Comparison of ENCODE assay signal across 8 cellular contexts in the genomic region with DNA sequence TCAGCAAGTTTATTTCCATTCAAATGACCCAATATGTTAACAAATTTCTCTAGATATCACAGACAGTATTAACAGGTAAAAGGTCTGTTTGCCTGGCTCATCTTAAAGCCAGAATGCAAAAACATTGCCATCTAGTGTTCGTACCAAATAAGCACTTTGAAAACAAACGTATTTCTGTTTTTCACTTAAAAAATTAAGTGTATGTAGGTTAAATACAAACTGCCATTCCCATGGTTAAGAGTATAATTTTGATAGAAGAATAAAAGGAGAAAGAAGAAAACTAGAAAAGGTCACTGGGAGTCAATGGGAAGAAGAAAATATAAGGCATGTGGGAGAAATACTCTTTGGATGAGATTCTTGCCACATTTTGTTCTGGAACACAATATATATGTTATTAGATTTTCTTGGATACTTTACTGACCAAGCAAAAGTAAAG. TPM values are rescaled to one million over a fixed set of nuclear protein-coding genes. Genes with fewer than 3 reads are reported as not detected.
DNase-seq lines count a peak whose midpoint lies in the region; ATAC-seq, FAIRE-seq and TF ChIP-seq lines count a peak whose summit lies in the region.

No MANE protein-coding gene starts in this region.

- no peaks in the 10 kb centered on the region for H3K4me1 Mint-ChIP-seq in activated CD8-positive, alpha-beta T cell treated with anti-CD3 and anti-CD28 coated beads for 36 hours (ENCODE audit: low read depth)
- H3K4me1 Mint-ChIP-seq in activated CD8-positive, alpha-beta T cell treated with anti-CD3 and anti-CD28 coated beads, Interleukin-2, amount 10 ng/mL, durations not matched to agents 7 days and 5 days (ENCODE audit: low read depth), result peaks cover 1% of the 10 kb centered on the region
- H3K4me1 Mint-ChIP-seq in activated naive CD8-positive, alpha-beta T cell treated with anti-CD3 and anti-CD28 coated beads for 36 hours, result peaks cover 3% of the 10 kb centered on the region

- intact Hi-C loops in activated CD8-positive, alpha-beta T cell treated with anti-CD3 and anti-CD28 coated beads for 36 hours (cut with micrococcal nuclease), result no loop called here
- intact Hi-C loops in K562 (cut with micrococcal nuclease) (loop anchor here (1.0 to 10.0 kb wide), 6 partner anchors 50 to 710 kb away; no protein-coding TSS in a partner anchor), aorta (cut with DNase I) (loop anchor here (5.0 to 10.0 kb wide), 2 partner anchors 632 to 635 kb away; no protein-coding TSS in a partner anchor)

- in situ Hi-C loops in K562 (cut with MboI), result loop anchor here (5.0 to 10.0 kb wide), 2 partner anchors 162 to 585 kb away; no protein-coding TSS in a partner anchor

- TF ChIP-seq RAD21 in K562 (CRISPR knock-in tag; conservative IDR thresholded peaks at IDR 0.05 in 1 of 2, IDR thresholded peaks at IDR 0.05 in 1 of 2), result peak; percentile 88 to 91

- ATAC-seq in activated CD8-positive, alpha-beta T cell treated with anti-CD3 and anti-CD28 coated beads for 36 hours, result no peak
- no peak for ATAC-seq in activated CD8-positive, alpha-beta T cell treated with anti-CD3 and anti-CD28 coated beads, Interleukin-2, amount 10 ng/mL, durations not matched to agents 7 days and 5 days
- ATAC-seq in K562 (peak; percentile 72; the same call in 2 of the 3 replicates), aorta (ENCODE audit: low FRiP score) (no peak)

- H3K9me3 ChIP-seq in K562 (replicated peaks; ENCODE audit: control insufficient read depth, insufficient read depth, low read depth, low read length) (no peaks in the 10 kb centered on the region), aorta (ENCODE audit: control insufficient read depth, low read length) (no peaks in the 10 kb centered on the region)

- peak; percentile 48 for FAIRE-seq in K562 (lab: Jason Lieb, UNC)

- no peak for TF ChIP-seq EP300 in K562 (IDR thresholded peaks at IDR 0.05; ENCODE audit: low read length)

- POLR2A ChIA-PET in activated CD8-positive, alpha-beta T cell treated with anti-CD3 and anti-CD28 coated beads for 36 hours (lab: Charles Lee), result no interaction called here
- POLR2A ChIA-PET in activated CD8-positive, alpha-beta T cell treated with anti-CD3 and anti-CD28 coated beads, Interleukin-2, amount 10 ng/mL, durations not matched to agents 7 days and 5 days (lab: Charles Lee), result no interaction called here
- POLR2A ChIA-PET in K562 (lab: Yijun Ruan, JAX), result no interaction called here

- H3K79me2 ChIP-seq in K562 (ENCODE audit: control insufficient read depth, insufficient read depth, low read length), result peaks cover 4% of the 10 kb centered on the region; the same call in 1 of the 3 replicates

- peak; percentile 69 for TF ChIP-seq CTCF in activated CD8-positive, alpha-beta T cell treated with anti-CD3 and anti-CD28 coated beads for 36 hours (IDR thresholded peaks at IDR 0.05)
- TF ChIP-seq CTCF in K562 (IDR thresholded peaks at IDR 0.05 in 2 of 3, conservative IDR thresholded peaks at IDR 0.05 in 1 of 3; ENCODE audit: insufficient read depth in 2 of 3, low read depth in 1 of 3, low read length in 3 of 3), result peak; percentile 54 to 75 (median 56)

- no peak overlapping the region for H3K9ac ChIP-seq in K562 (ENCODE audit: insufficient read depth in 1 of 2, low read depth in 2 of 2, low read length in 2 of 2)

- no peaks in the 10 kb centered on the region for H3K27me3 Mint-ChIP-seq in activated CD8-positive, alpha-beta T cell treated with anti-CD3 and anti-CD28 coated beads for 36 hours
- no peaks in the 10 kb centered on the region for H3K27me3 Mint-ChIP-seq in activated CD8-positive, alpha-beta T cell treated with anti-CD3 and anti-CD28 coated beads, Interleukin-2, amount 10 ng/mL, durations not matched to agents 7 days and 5 days (ENCODE audit: low read depth)
- H3K27me3 Mint-ChIP-seq in activated naive CD8-positive, alpha-beta T cell treated with anti-CD3 and anti-CD28 coated beads for 36 hours, result no peaks in the 10 kb centered on the region

- no TSS peak for BruUV-seq in K562 (replicated peaks; lab: Mats Ljungman, UMichigan)

- 2% methylated on average over 2 of the region's 2 CpGs for whole genome bisulfite sequencing in K562 (ENCODE audit: insufficient coverage, low coverage, missing lambda C conversion rate)
- 23 to 30% methylated on average over 2 of the region's 2 CpGs for whole genome bisulfite sequencing in aorta, 2 donors

- H3K9me3 Mint-ChIP-seq in activated CD8-positive, alpha-beta T cell treated with anti-CD3 and anti-CD28 coated beads for 36 hours, result no peaks in the 10 kb centered on the region
- no peaks in the 10 kb centered on the region for H3K9me3 Mint-ChIP-seq in activated CD8-positive, alpha-beta T cell treated with anti-CD3 and anti-CD28 coated beads, Interleukin-2, amount 10 ng/mL, durations not matched to agents 7 days and 5 days (ENCODE audit: insufficient read depth)
- H3K9me3 Mint-ChIP-seq in activated naive CD8-positive, alpha-beta T cell treated with anti-CD3 and anti-CD28 coated beads for 36 hours, result peaks cover 1% of the 10 kb centered on the region

- H3K9me1 ChIP-seq in K562 (ENCODE audit: control insufficient read depth, insufficient read depth, low read length), result no peaks in the 10 kb centered on the region

- DNase-seq in activated CD8-positive, alpha-beta T cell treated with anti-CD3 and anti-CD28 coated beads for 36 hours, result no peak
- no peak for DNase-seq in activated CD8-positive, alpha-beta T cell treated with anti-CD3 and anti-CD28 coated beads, Interleukin-2, amount 10 ng/mL, durations not matched to agents 7 days and 5 days
- peak; percentile 58 for DNase-seq in NCI-H2107 treated with DMSO at 0.1 percent for 48 hours (lab: John Stamatoyannopoulos, UW; ENCODE audit: unreplicated experiment)
- peak in 2 of 4 experiments; percentile 22 to 58 for DNase-seq in K562 (ENCODE audit: extremely low read depth in 1 of 4, low spot score in 3 of 4)
- peak; percentile 47 for DNase-seq in midbrain (lab: John Stamatoyannopoulos, UW)
- no peak for DNase-seq in GM19240 (ENCODE audit: insufficient read length, low spot score)
- DNase-seq in aorta, result no peak
- DNase-seq in activated naive CD8-positive, alpha-beta T cell treated with anti-CD3 and anti-CD28 coated beads for 36 hours, result no peak

- no peak overlapping the region for H3K4me3 ChIP-seq in K562
- no peak overlapping the region for H3K4me3 ChIP-seq in aorta (ENCODE audit: low read length in 2 of 2)

- H3K4me1 ChIP-seq in K562 (replicated peaks in 1 of 2; ENCODE audit: control insufficient read depth in 2 of 2, insufficient read depth in 2 of 2, low read length in 2 of 2), result no peaks in the 10 kb centered on the region
- H3K4me1 ChIP-seq in aorta (ENCODE audit: control insufficient read depth in 1 of 2, insufficient read depth in 2 of 2, low read length in 2 of 2), result no peaks in the 10 kb centered on the region

- H3K27me3 ChIP-seq in K562 (ENCODE audit: control insufficient read depth in 2 of 2, insufficient read depth in 2 of 2, low read length in 2 of 2), result no peaks in the 10 kb centered on the region
- no peaks in the 10 kb centered on the region for H3K27me3 ChIP-seq in aorta (ENCODE audit: control insufficient read depth in 1 of 2, insufficient read depth in 2 of 2, low read length in 1 of 2)

- H3K27ac ChIP-seq in K562 (ENCODE audit: extremely low read depth, low read depth, low read length) (no peak overlapping the region), aorta (ENCODE audit: low read depth in 1 of 2, low read length in 2 of 2) (no peak overlapping the region)

- H4K20me1 ChIP-seq in K562 (replicated peaks; ENCODE audit: control insufficient read depth, insufficient read depth, low read length), result no peaks in the 10 kb centered on the region

- H3K36me3 ChIP-seq in K562 (ENCODE audit: control insufficient read depth, insufficient read depth, low read length), result peaks cover 41% of the 10 kb centered on the region; the same call in 2 of the 3 replicates
- H3K36me3 ChIP-seq in aorta (ENCODE audit: control insufficient read depth in 1 of 2, insufficient read depth in 2 of 2, low read length in 1 of 2), result peaks cover 0 to 2% of the 10 kb centered on the region in 2 donors

- CTCF ChIA-PET in activated CD8-positive, alpha-beta T cell treated with anti-CD3 and anti-CD28 coated beads for 36 hours (lab: Charles Lee), result no interaction called here
- CTCF ChIA-PET in activated CD8-positive, alpha-beta T cell treated with anti-CD3 and anti-CD28 coated beads, Interleukin-2, amount 10 ng/mL, durations not matched to agents 7 days and 5 days (lab: Charles Lee), result no interaction called here
- CTCF ChIA-PET in K562 (lab: Yijun Ruan, JAX; ENCODE audit: low intra/inter-chr PET ratio), result interaction anchor here (0.9 to 5.4 kb wide), 5 partner anchors 11 to 636 kb away, joined by 3 to 52 read pairs (median 5); no protein-coding TSS in a partner anchor

- H2AFZ ChIP-seq in K562 (ENCODE audit: low read depth, low read length), result no peak overlapping the region

- no peak overlapping the region for H3K27ac Mint-ChIP-seq in activated CD8-positive, alpha-beta T cell treated with anti-CD3 and anti-CD28 coated beads for 36 hours
- no peak overlapping the region for H3K27ac Mint-ChIP-seq in activated CD8-positive, alpha-beta T cell treated with anti-CD3 and anti-CD28 coated beads, Interleukin-2, amount 10 ng/mL, durations not matched to agents 7 days and 5 days
- no peak overlapping the region for H3K27ac Mint-ChIP-seq in activated naive CD8-positive, alpha-beta T cell treated with anti-CD3 and anti-CD28 coated beads for 36 hours

- TF ChIP-seq POLR2A in K562 (conservative IDR thresholded peaks at IDR 0.05), result no peak

- H3K4me2 ChIP-seq in K562 (ENCODE audit: insufficient read depth, low read length), result no peak overlapping the region

- H3K4me3 Mint-ChIP-seq in activated CD8-positive, alpha-beta T cell treated with anti-CD3 and anti-CD28 coated beads for 36 hours, result no peak overlapping the region
- H3K4me3 Mint-ChIP-seq in activated CD8-positive, alpha-beta T cell treated with anti-CD3 and anti-CD28 coated beads, Interleukin-2, amount 10 ng/mL, durations not matched to agents 7 days and 5 days, result no peak overlapping the region
- H3K4me3 Mint-ChIP-seq in activated naive CD8-positive, alpha-beta T cell treated with anti-CD3 and anti-CD28 coated beads for 36 hours, result no peak overlapping the region

- H3K36me3 Mint-ChIP-seq in activated CD8-positive, alpha-beta T cell treated with anti-CD3 and anti-CD28 coated beads for 36 hours (ENCODE audit: low read depth), result peaks cover 8% of the 10 kb centered on the region
- H3K36me3 Mint-ChIP-seq in activated CD8-positive, alpha-beta T cell treated with anti-CD3 and anti-CD28 coated beads, Interleukin-2, amount 10 ng/mL, durations not matched to agents 7 days and 5 days (ENCODE audit: low read depth), result peaks cover 8% of the 10 kb centered on the region
- peaks cover 17% of the 10 kb centered on the region for H3K36me3 Mint-ChIP-seq in activated naive CD8-positive, alpha-beta T cell treated with anti-CD3 and anti-CD28 coated beads for 36 hours

RNA-seq across cellular contexts. Expression of a gene that starts 51.0 kb away (rescaled TPM):
- 10 to 100 TPM; 22.1 to 26.0 TPM for total RNA-seq in activated CD8-positive, alpha-beta T cell treated with anti-CD3 and anti-CD28 coated beads for 36 hours
- total RNA-seq in activated CD8-positive, alpha-beta T cell treated with anti-CD3 and anti-CD28 coated beads, Interleukin-2, amount 10 ng/mL, durations not matched to agents 7 days and 5 days, result 10 to 100 TPM; 21.2 to 24.8 TPM
- 71.7 and 74.2 TPM in 2 replicates for total RNA-seq in K562 (2011; cell fraction: chromatin; rRNA removed; ENCODE audit: low replicate concordance)
- total RNA-seq in K562 (2011; cell fraction: nucleolus; rRNA removed), result 22.4 and 23.2 TPM in 2 replicates
- 35.6 and 44.9 TPM in 2 replicates for total RNA-seq in K562 (2011; cell fraction: nucleoplasm; rRNA removed)
- total RNA-seq in K562 (2014; rRNA removed), result 38.2 and 42.0 TPM in 2 replicates
- 54.1 and 62.0 TPM in 2 replicates for total RNA-seq in K562 (2014; rRNA removed; fragmentation: Illumina TruSeq; extraction: Trizol)
- total RNA-seq in K562 (2015; rRNA removed; fragmentation: Illumina TruSeq; extraction: Trizol), result 52.8 and 57.8 TPM in 2 replicates
- 54.8 and 64.0 TPM in 2 replicates for total RNA-seq in K562 (2021)
- polyA plus RNA-seq in K562 (2011; rRNA removed), result 16.6 and 29.8 TPM in 2 replicates
- 12.1 and 15.0 TPM in 2 replicates for polyA plus RNA-seq in K562 (2011; cell fraction: cytosol; rRNA removed)
- polyA plus RNA-seq in K562 (2011; cell fraction: nucleus; rRNA removed), result 28.3 and 54.1 TPM in 2 replicates
- 31.5 and 90.8 TPM in 2 replicates for polyA plus RNA-seq in K562 (2012)
- 65.6 and 72.3 TPM in 2 replicates for polyA plus RNA-seq in K562 (2014; fragmentation: Illumina TruSeq; extraction: Trizol)
- 100 to 1,000 TPM; 125 to 136 TPM for polyA plus RNA-seq in K562 (2014; fragmentation: Nextera tagmentation; extraction: Ambion mirVana)
- 44.7 and 47.1 TPM in 2 replicates for polyA plus RNA-seq in K562 (2014; rRNA removed)
- polyA minus RNA-seq in K562 (2011; rRNA and poly(A)+ RNA removed), result 29.6 and 34.7 TPM in 2 replicates
- 9.6 and 21.2 TPM in 2 replicates for polyA minus RNA-seq in K562 (2011; cell fraction: cytosol; rRNA and poly(A)+ RNA removed)
- polyA minus RNA-seq in K562 (2011; cell fraction: nucleus; rRNA and poly(A)+ RNA removed), result 33.4 and 39.3 TPM in 2 replicates
- total RNA-seq in aorta, result 10 to 100 TPM; 13.0 to 21.8 TPM
- polyA plus RNA-seq in aorta, result 1 to 10 TPM; 7.9 to 8.3 TPM
- 10 to 100 TPM; 31.5 to 32.9 TPM for total RNA-seq in activated naive CD8-positive, alpha-beta T cell treated with anti-CD3 and anti-CD28 coated beads for 36 hours

Comparison
In these comparisons a context has a peak if more than half of its experiments do, and no peak if none do; other contexts are left out.
1. DNase-seq: peak in NCI-H2107 treated with DMSO at 0.1 percent for 48 hours (single experiment) and midbrain (single experiment); none in activated CD8-positive, alpha-beta T cell treated with anti-CD3 and anti-CD28 coated beads for 36 hours (single experiment), activated CD8-positive, alpha-beta T cell treated with anti-CD3 and anti-CD28 coated beads, Interleukin-2, amount 10 ng/mL, durations not matched to agents 7 days and 5 days (single experiment), GM19240 (single experiment), aorta (0 of 2) and activated naive CD8-positive, alpha-beta T cell treated with anti-CD3 and anti-CD28 coated beads for 36 hours (single experiment).